In the genomic region with DNA sequence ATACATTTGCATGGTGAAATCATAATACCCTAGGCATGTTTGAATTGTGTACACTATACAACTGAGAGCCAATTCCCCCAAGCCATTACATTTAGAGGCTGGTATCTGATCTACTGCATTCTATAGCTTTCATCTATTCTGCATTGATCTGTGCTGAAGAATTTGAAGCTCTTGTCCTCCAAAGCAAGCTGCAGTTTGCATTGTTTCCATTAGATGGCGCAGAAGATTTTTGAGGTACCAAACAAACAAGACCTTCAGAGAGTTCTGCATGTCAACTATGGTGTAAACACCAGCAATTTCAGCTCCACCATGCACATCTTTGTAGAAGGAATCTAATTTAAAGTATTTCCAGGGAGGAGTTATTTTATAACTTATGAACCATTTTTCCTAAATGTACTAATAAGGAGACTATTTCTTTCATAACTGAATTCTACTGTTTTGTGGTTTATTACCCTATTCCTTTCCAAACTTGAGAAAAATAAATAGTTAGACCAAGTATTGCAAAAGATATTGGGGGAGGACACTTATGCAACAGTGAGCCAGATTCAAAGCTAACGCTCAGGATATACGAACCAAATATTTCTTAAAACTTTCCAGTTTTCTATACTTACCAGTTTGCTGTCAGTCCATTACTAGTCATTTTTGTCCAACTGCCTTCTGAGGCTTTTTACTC, we compare ENCODE assay signal across 9 cellular contexts.
A peak's percentile ranks its signal among the peaks of the same experiment; 100 is the strongest.
DNase-seq lines count a peak whose midpoint lies in the region; ATAC-seq and TF ChIP-seq lines count a peak whose summit lies in the region.
"Had no signal": no experiment of that assay in that cellular context is flagged by ENCODE, and none has a peak within 500 bp of the region (broad histone marks: within the 10 kb centered on the region; RNA-seq: fewer than 3 reads in every experiment).

No MANE protein-coding gene starts in this region.

- no peak overlapping the region for H3K4me3 ChIP-seq in esophagus muscularis mucosa
- H3K4me3 ChIP-seq in tibial artery, result no peak overlapping the region

- TF ChIP-seq EP300 in esophagus muscularis mucosa (IDR thresholded peaks at IDR 0.05), result no peak

- peaks cover 13% of the 10 kb centered on the region for H3K4me1 Mint-ChIP-seq in activated CD4-positive, alpha-beta memory T cell treated with anti-CD3 and anti-CD28 coated beads, Interleukin-2, amount 10 ng/mL, durations not matched to agents 7 days and 5 days
- H3K4me1 Mint-ChIP-seq in natural killer cell, result no peaks in the 10 kb centered on the region

- no peak for TF ChIP-seq POLR2A in esophagus muscularis mucosa (IDR thresholded peaks at IDR 0.05; ENCODE audit: low read depth)

- peaks cover 3% of the 10 kb centered on the region for H3K36me3 Mint-ChIP-seq in activated CD4-positive, alpha-beta memory T cell treated with anti-CD3 and anti-CD28 coated beads, Interleukin-2, amount 10 ng/mL, durations not matched to agents 7 days and 5 days (ENCODE audit: low read depth)
- no peaks in the 10 kb centered on the region for H3K36me3 Mint-ChIP-seq in natural killer cell

- TF ChIP-seq CTCF in esophagus muscularis mucosa (IDR thresholded peaks at IDR 0.05) (peak; percentile 68 to 90 (median 75)), natural killer cell (IDR thresholded peaks at IDR 0.05) (peak; percentile 85), tibial artery (IDR thresholded peaks at IDR 0.05) (peak; percentile 59 to 63)

- H3K27ac Mint-ChIP-seq in activated CD4-positive, alpha-beta memory T cell treated with anti-CD3 and anti-CD28 coated beads, Interleukin-2, amount 10 ng/mL, durations not matched to agents 7 days and 5 days, result no peak overlapping the region
- no peak overlapping the region for H3K27ac Mint-ChIP-seq in natural killer cell
- H3K27ac Mint-ChIP-seq: activated naive CD4-positive, alpha-beta T cell treated with anti-CD3 and anti-CD28 coated beads, Interleukin-2, amount 50 U/mL, for 72 hours had no signal

- H3K27me3 Mint-ChIP-seq in activated CD4-positive, alpha-beta memory T cell treated with anti-CD3 and anti-CD28 coated beads, Interleukin-2, amount 10 ng/mL, durations not matched to agents 7 days and 5 days, result no peaks in the 10 kb centered on the region
- peaks cover 6 to 34% of the 10 kb centered on the region in 2 donors for H3K27me3 Mint-ChIP-seq in natural killer cell (ENCODE audit: low read depth in 2 of 2)

- peaks cover 0 to 22% (median 13%) of the 10 kb centered on the region in 4 donors for H3K4me1 ChIP-seq in esophagus muscularis mucosa
- H3K4me1 ChIP-seq in tibial artery, result no peaks in the 10 kb centered on the region

- POLR2A ChIA-PET in activated CD4-positive, alpha-beta memory T cell treated with anti-CD3 and anti-CD28 coated beads, Interleukin-2, amount 10 ng/mL, durations not matched to agents 7 days and 5 days (lab: Charles Lee), result interaction anchor here (1.1 kb wide), 1 partner anchor 761 kb away, joined by 3 read pairs; a partner anchor contains a TSS

- WGBS in esophagus muscularis mucosa, result 57% methylated on average over 3 of the region's 3 CpGs

- H3K9me3 ChIP-seq in esophagus muscularis mucosa (no peaks in the 10 kb centered on the region), tibial artery (no peaks in the 10 kb centered on the region)

- peak; percentile 83 for ATAC-seq in GM19043 (IDR thresholded peaks at IDR 0.05; ENCODE audit: low read depth, unreplicated experiment)
- peak; percentile 76 for ATAC-seq in HG03280 (IDR thresholded peaks at IDR 0.05; ENCODE audit: unreplicated experiment)
- peak; percentile 49 to 54 (median 52) for ATAC-seq in natural killer cell

- CTCF ChIA-PET in activated CD4-positive, alpha-beta memory T cell treated with anti-CD3 and anti-CD28 coated beads, Interleukin-2, amount 10 ng/mL, durations not matched to agents 7 days and 5 days (lab: Charles Lee), result interaction anchor here (0.7 to 4.3 kb wide), 18 partner anchors 8 to 829 kb away, joined by 3 to 39 read pairs (median 3); no protein-coding TSS in a partner anchor

- DNase-seq in COLO829 (ENCODE audit: low spot score) (peak; percentile 66), NCI-H510A (lab: John Stamatoyannopoulos, UW) (peak; percentile 1), esophagus muscularis mucosa (ENCODE audit: extremely low spot score) (no peak), natural killer cell (peak; percentile 17), tibial artery (peak in 1 of 2 donors; percentile 33)
- DNase-seq in activated CD4-positive, alpha-beta memory T cell treated with anti-CD3 and anti-CD28 coated beads, Interleukin-2, amount 10 ng/mL, durations not matched to agents 7 days and 5 days, result peak; percentile 61

- no peak overlapping the region for H3K4me3 Mint-ChIP-seq in activated CD4-positive, alpha-beta memory T cell treated with anti-CD3 and anti-CD28 coated beads, Interleukin-2, amount 10 ng/mL, durations not matched to agents 7 days and 5 days
- no peak overlapping the region for H3K4me3 Mint-ChIP-seq in natural killer cell

- H3K27ac ChIP-seq in esophagus muscularis mucosa (replicated peaks in 1 of 4) (peak overlapping the region in 1 of 4 donors; percentile 62), tibial artery (no peak overlapping the region)

- no peaks in the 10 kb centered on the region for H3K9me3 Mint-ChIP-seq in activated CD4-positive, alpha-beta memory T cell treated with anti-CD3 and anti-CD28 coated beads, Interleukin-2, amount 10 ng/mL, durations not matched to agents 7 days and 5 days
- H3K9me3 Mint-ChIP-seq in natural killer cell, result no peaks in the 10 kb centered on the region
- H3K9me3 Mint-ChIP-seq: activated naive CD4-positive, alpha-beta T cell treated with anti-CD3 and anti-CD28 coated beads, Interleukin-2, amount 50 U/mL, for 72 hours had no signal

- H3K36me3 ChIP-seq in esophagus muscularis mucosa (no peaks in the 10 kb centered on the region), tibial artery (no peaks in the 10 kb centered on the region)

- intact Hi-C loops in esophagus muscularis mucosa (cut with DNase I), result loop anchor here (10.0 kb wide), 1 partner anchor 822 kb away; no protein-coding TSS in a partner anchor
- intact Hi-C loops in natural killer cell (cut with micrococcal nuclease), result loop anchor here (1.0 to 2.0 kb wide), 2 partner anchors 250 to 828 kb away; no protein-coding TSS in a partner anchor
- intact Hi-C loops in tibial artery (cut with DNase I; ENCODE audit: low total_unique reads), result no loop called here

- H3K27me3 ChIP-seq in esophagus muscularis mucosa (no peaks in the 10 kb centered on the region), tibial artery (no peaks in the 10 kb centered on the region)
